ENCODE assay signal across 9 cellular contexts in genomic region chr4:84493092-84493850, GRCh38. TPM values are rescaled to one million over a fixed set of nuclear protein-coding genes. Genes with fewer than 3 reads are reported as not detected.
DNase-seq lines count a peak whose midpoint lies in the region; ATAC-seq, FAIRE-seq and TF ChIP-seq lines count a peak whose summit lies in the region.
"Had no signal": no experiment of that assay in that cellular context is flagged by ENCODE, and none has a peak within 500 bp of the region (broad histone marks: within the 10 kb centered on the region; RNA-seq: fewer than 3 reads in every experiment).

No MANE protein-coding gene starts in this region.

- H3K79me1 ChIP-seq in mesenchymal stem cell (replicated peaks; ENCODE audit: low read length, poor library complexity, severe bottlenecking) = no peaks in the 10 kb centered on the region

- no peak overlapping the region for H2BK12ac ChIP-seq in mesenchymal stem cell (ENCODE audit: low read length in 2 of 2)

- no peak overlapping the region for H3K23ac ChIP-seq in mesenchymal stem cell (ENCODE audit: low read length in 2 of 2)

- H3K36me3 Mint-ChIP-seq in chondrocyte (ENCODE audit: low read depth) = peaks cover 4% of the 10 kb centered on the region

- H3K18ac ChIP-seq in mesenchymal stem cell (ENCODE audit: low read depth in 1 of 2, low read length in 2 of 2) = no peak overlapping the region

- H3K36me3 ChIP-seq in mesenchymal stem cell (ENCODE audit: control insufficient read depth in 1 of 2, insufficient read depth in 2 of 2, low read depth in 1 of 2, low read length in 2 of 2) = no peaks in the 10 kb centered on the region

- no peak overlapping the region for H2BK5ac ChIP-seq in mesenchymal stem cell (ENCODE audit: low read depth, low read length, poor library complexity, severe bottlenecking)

- peak overlapping the region in 1 of 2 experiments; percentile 50 for H3K4me3 ChIP-seq in mesenchymal stem cell (ENCODE audit: insufficient read depth in 1 of 2, low read depth in 1 of 2, low read length in 2 of 2)

- no peak overlapping the region for H3K4ac ChIP-seq in mesenchymal stem cell (ENCODE audit: low read depth in 1 of 2, low read length in 2 of 2)

- H3K14ac ChIP-seq in mesenchymal stem cell (ENCODE audit: low read length in 2 of 2) = no peak overlapping the region

- H3K9ac ChIP-seq in mesenchymal stem cell (ENCODE audit: low read length) = no peak overlapping the region

- no peak for FAIRE-seq in RCC 7860 (lab: Jason Lieb, UNC)

- TF ChIP-seq CTCF in AG09319 (IDR thresholded peaks at IDR 0.05; ENCODE audit: low read depth, low read length) (peak; percentile 8; the same call in 1 of the 2 replicates), chondrocyte (IDR thresholded peaks at IDR 0.05) (peak; percentile 41)

- H2AK5ac ChIP-seq in mesenchymal stem cell (ENCODE audit: low read length, severe bottlenecking) = no peak overlapping the region

- no peak overlapping the region for H3K27ac ChIP-seq in mesenchymal stem cell (ENCODE audit: low read length, poor library complexity, severe bottlenecking)

- peaks cover 80% of the 10 kb centered on the region for H3K27me3 Mint-ChIP-seq in chondrocyte (ENCODE audit: low read depth)

- under 1% methylated on average over 53 of the region's 62 CpGs for WGBS in mesenchymal stem cell

- no peaks in the 10 kb centered on the region for H3K9me3 ChIP-seq in mesenchymal stem cell (ENCODE audit: control insufficient read depth, low read length)

- H3K4me2 ChIP-seq in mesenchymal stem cell (ENCODE audit: low read length, poor library complexity, severe bottlenecking) = peak overlapping the region; percentile 44

- DNase-seq in AG09319 (ENCODE audit: extremely low read depth, low read depth) = no peak
- DNase-seq in chondrocyte (ENCODE audit: low spot score) = no peak
- peak; percentile 55 for DNase-seq in mesenchymal stem cell
- no peak for DNase-seq in RCC 7860 (ENCODE audit: low spot score)
- no peak for DNase-seq in germinal center (ENCODE audit: low spot score)
- no peak for DNase-seq in NCI-H2029 (lab: John Stamatoyannopoulos, UW)
- DNase-seq: NCI-H526 had no signal

- no peak overlapping the region for H3K27ac Mint-ChIP-seq in chondrocyte (ENCODE audit: unreplicated experiment)

- peak overlapping the region; percentile 19 for H3K4me3 Mint-ChIP-seq in chondrocyte (ENCODE audit: unreplicated experiment)

- H2BK15ac ChIP-seq in mesenchymal stem cell (ENCODE audit: low read depth, poor library complexity, severe bottlenecking) = no peak overlapping the region

- H4K91ac ChIP-seq in mesenchymal stem cell (ENCODE audit: low read length) = no peak overlapping the region

- peaks cover 16% of the 10 kb centered on the region for H3K4me1 Mint-ChIP-seq in chondrocyte (ENCODE audit: low read depth)

- H2AFZ ChIP-seq in mesenchymal stem cell (ENCODE audit: low read depth, low read length) = peak overlapping the region; percentile 19

- H3K27me3 ChIP-seq in mesenchymal stem cell (ENCODE audit: control insufficient read depth in 1 of 2, insufficient read depth in 1 of 2, low read length in 2 of 2) = peaks cover 76 to 98% of the 10 kb centered on the region in 2 experiments

- H4K8ac ChIP-seq in mesenchymal stem cell (ENCODE audit: low read length) = no peak overlapping the region

- H3K9me3 Mint-ChIP-seq in chondrocyte (ENCODE audit: low read depth) = no peaks in the 10 kb centered on the region

- H2BK120ac ChIP-seq in mesenchymal stem cell (ENCODE audit: low read depth, low read length) = no peak overlapping the region

- H3K4me1 ChIP-seq in mesenchymal stem cell (ENCODE audit: control insufficient read depth, insufficient read depth, low read depth, low read length) = peaks cover 26% of the 10 kb centered on the region

- ATAC-seq in HG03521 (IDR thresholded peaks at IDR 0.05; ENCODE audit: unreplicated experiment) = peak; percentile 54
- ATAC-seq in GM18909 (IDR thresholded peaks at IDR 0.05; ENCODE audit: poor library complexity, unreplicated experiment) = no peak

RNA-seq across cellular contexts. Expression of gene NKX6-1, which starts 5.8 kb away (rescaled TPM):
- total RNA-seq in chondrocyte = 0.49 to 0.60 TPM in 2 of 3 replicates, not detected in the other
- polyA plus RNA-seq in mesenchymal stem cell (2013, experiment 1 of 2) = not detected
- not detected for polyA plus RNA-seq in mesenchymal stem cell (2013, experiment 2 of 2)
